Comparison of ENCODE assay signal across 15 cellular contexts in genomic region chr6:72533601-72534000, GRCh38.
DNase-seq lines count a peak whose midpoint lies in the region; ATAC-seq and TF ChIP-seq lines count a peak whose summit lies in the region.
"Had no signal": no experiment of that assay in that cellular context is flagged by ENCODE, and none has a peak within 500 bp of the region (broad histone marks: within the 10 kb centered on the region; RNA-seq: fewer than 3 reads in every experiment).

No MANE protein-coding gene starts in this region.

- no peak overlapping the region for H3K4me3 Mint-ChIP-seq in endodermal cell
- no peak overlapping the region for H3K4me3 Mint-ChIP-seq in activated naive CD4-positive, alpha-beta T cell treated with anti-CD3 and anti-CD28 coated beads for 36 hours
- H3K4me3 Mint-ChIP-seq: CD4-positive, CD25-positive, alpha-beta regulatory T cell had no signal

- no peaks in the 10 kb centered on the region for H3K27me3 Mint-ChIP-seq in endodermal cell (ENCODE audit: insufficient read depth)
- H3K27me3 Mint-ChIP-seq in activated naive CD4-positive, alpha-beta T cell treated with anti-CD3 and anti-CD28 coated beads for 36 hours (ENCODE audit: low read depth), result no peaks in the 10 kb centered on the region

- in situ Hi-C loops in Panc1 (cut with HindIII; ENCODE audit: low pct_unique_long_range_greater_than_20kb, low sequenced_read_pairs), result no loop called here

- no peaks in the 10 kb centered on the region for H3K9me3 Mint-ChIP-seq in endodermal cell
- H3K9me3 Mint-ChIP-seq in activated naive CD4-positive, alpha-beta T cell treated with anti-CD3 and anti-CD28 coated beads for 36 hours, result no peaks in the 10 kb centered on the region
- H3K9me3 Mint-ChIP-seq: CD4-positive, CD25-positive, alpha-beta regulatory T cell had no signal

- H3K4me3 ChIP-seq in Panc1 (ENCODE audit: low read depth in 2 of 2, low read length in 2 of 2) (no peak overlapping the region), endodermal cell (ENCODE audit: low read length) (peak overlapping the region; percentile 13)
- H3K4me3 ChIP-seq: SJCRH30 had no signal

- no peak for TF ChIP-seq CTCF in Panc1 (IDR thresholded peaks at IDR 0.05)
- no peak for TF ChIP-seq CTCF in endodermal cell (conservative IDR thresholded peaks at IDR 0.05)

- no peaks in the 10 kb centered on the region for H3K27me3 ChIP-seq in Panc1 (ENCODE audit: control insufficient read depth, insufficient read depth, low read length)
- no peaks in the 10 kb centered on the region for H3K27me3 ChIP-seq in endodermal cell (ENCODE audit: control insufficient read depth, insufficient read depth, low read length, poor library complexity, severe bottlenecking)
- H3K27me3 ChIP-seq: BE2C, SJCRH30 had no signal

- H3K4me1 ChIP-seq in Panc1 (ENCODE audit: control insufficient read depth, insufficient read depth, low read length) (no peaks in the 10 kb centered on the region), endodermal cell (ENCODE audit: control insufficient read depth, insufficient read depth, low read length) (peaks cover 13% of the 10 kb centered on the region)
- H3K4me1 ChIP-seq: BE2C, SJCRH30 had no signal

- POLR2A ChIA-PET in Panc1 (lab: Charles Lee), result no interaction called here

- H3K9ac ChIP-seq in endodermal cell (ENCODE audit: extremely low read depth, low read length, poor library complexity, severe bottlenecking), result no peak overlapping the region

- DNase-seq in EL (peak; percentile 18), Panc1 (ENCODE audit: low read depth, low spot score) (no peak), endodermal cell (no peak), NCI-H748 treated with DMSO at 0.1 percent for 48 hours (lab: John Stamatoyannopoulos, UW) (no peak), posterior cingulate gyrus (no peak), putamen (ENCODE audit: low spot score) (no peak)
- no peak for DNase-seq in activated naive CD4-positive, alpha-beta T cell treated with anti-CD3 and anti-CD28 coated beads for 36 hours
- DNase-seq: BE2C; CD4-positive, CD25-positive, alpha-beta regulatory T cell; COR-L47; NCI-H1417 treated with DMSO at 0.1 percent for 48 hours; NCI-H187 treated with DMSO at 0.1 percent for 48 hours; NCI-H226; NCI-H524; SJCRH30 had no signal

- H3K36me3 ChIP-seq in Panc1 (ENCODE audit: control insufficient read depth, insufficient read depth, low read length) (no peaks in the 10 kb centered on the region), endodermal cell (ENCODE audit: control insufficient read depth, insufficient read depth, low read length) (no peaks in the 10 kb centered on the region)
- H3K36me3 ChIP-seq: BE2C, SJCRH30 had no signal

- H3K27ac Mint-ChIP-seq in endodermal cell, result no peak overlapping the region
- no peak overlapping the region for H3K27ac Mint-ChIP-seq in activated naive CD4-positive, alpha-beta T cell treated with anti-CD3 and anti-CD28 coated beads for 36 hours
- H3K27ac Mint-ChIP-seq: CD4-positive, CD25-positive, alpha-beta regulatory T cell had no signal

- BruUV-seq in Panc1 (replicated peaks; lab: Mats Ljungman, UMichigan), result no TSS peak

- no peak overlapping the region for H3K27ac ChIP-seq in Panc1 (ENCODE audit: low read length)
- no peak overlapping the region for H3K27ac ChIP-seq in endodermal cell (ENCODE audit: low read depth, low read length)
- H3K27ac ChIP-seq: SJCRH30 had no signal

- intact Hi-C loops in Panc1 (cut with micrococcal nuclease; ENCODE audit: unreplicated experiment) (no loop called here), posterior cingulate gyrus (cut with DNase I) (no loop called here)
- intact Hi-C loops in activated naive CD4-positive, alpha-beta T cell treated with anti-CD3 and anti-CD28 coated beads for 36 hours (cut with micrococcal nuclease), result no loop called here

- CTCF ChIA-PET in Panc1 (lab: Charles Lee), result no interaction called here
- CTCF ChIA-PET in activated naive CD4-positive, alpha-beta T cell treated with anti-CD3 and anti-CD28 coated beads for 36 hours (lab: Charles Lee), result interaction anchor here (1.0 kb wide), 1 partner anchor 123 kb away, joined by 5 read pairs; no protein-coding TSS in a partner anchor

- peak; percentile 42; the same call in 1 of the 2 replicates for ATAC-seq in Panc1

- no peaks in the 10 kb centered on the region for H3K36me3 Mint-ChIP-seq in endodermal cell (ENCODE audit: low read depth)
- H3K36me3 Mint-ChIP-seq in activated naive CD4-positive, alpha-beta T cell treated with anti-CD3 and anti-CD28 coated beads for 36 hours (ENCODE audit: low read depth), result no peaks in the 10 kb centered on the region
- H3K36me3 Mint-ChIP-seq: CD4-positive, CD25-positive, alpha-beta regulatory T cell had no signal

- no peaks in the 10 kb centered on the region for H3K9me3 ChIP-seq in Panc1 (ENCODE audit: control insufficient read depth, insufficient read depth, low read depth, low read length)
- H3K9me3 ChIP-seq in endodermal cell (ENCODE audit: control insufficient read depth, low read length), result no peaks in the 10 kb centered on the region
- H3K9me3 ChIP-seq: BE2C, SJCRH30 had no signal

- H3K4me1 Mint-ChIP-seq in endodermal cell, result peaks cover 27% of the 10 kb centered on the region
- no peaks in the 10 kb centered on the region for H3K4me1 Mint-ChIP-seq in activated naive CD4-positive, alpha-beta T cell treated with anti-CD3 and anti-CD28 coated beads for 36 hours (ENCODE audit: low read depth)
- H3K4me1 Mint-ChIP-seq: CD4-positive, CD25-positive, alpha-beta regulatory T cell had no signal
